9 cellular contexts compared by ENCODE assay signal in genomic region chr11:114166389-114166788, GRCh38.
A peak's percentile ranks its signal among the peaks of the same experiment; 100 is the strongest.
DNase-seq lines count a peak whose midpoint lies in the region; ATAC-seq, FAIRE-seq and TF ChIP-seq lines count a peak whose summit lies in the region.
"Had no signal": no experiment of that assay in that cellular context is flagged by ENCODE, and none has a peak within 500 bp of the region (broad histone marks: within the 10 kb centered on the region; RNA-seq: fewer than 3 reads in every experiment).

No MANE protein-coding gene starts in this region.

- H3K4me1 ChIP-seq in MM.1S (ENCODE audit: low read length) (peaks cover 32% of the 10 kb centered on the region), neuronal stem cell (ENCODE audit: control insufficient read depth in 2 of 2, insufficient read depth in 1 of 2, low read depth in 1 of 2, low read length in 2 of 2) (peaks cover 53 to 73% of the 10 kb centered on the region in 2 donors), pancreas (peaks cover 81 to 93% (median 92%) of the 10 kb centered on the region in 3 donors)

- H2BK120ac ChIP-seq in neuronal stem cell (ENCODE audit: low read depth, low read length) = no peak overlapping the region

- peak overlapping the region; percentile 7; the same call in 1 of the 2 replicates for H3K4me3 ChIP-seq in MM.1S (ENCODE audit: low read length)
- no peak overlapping the region for H3K4me3 ChIP-seq in neuronal stem cell (ENCODE audit: low read length in 2 of 2)
- no peak overlapping the region for H3K4me3 ChIP-seq in pancreas

- no peak overlapping the region for H2BK12ac ChIP-seq in neuronal stem cell (ENCODE audit: low read length)

- H2AFZ ChIP-seq in MM.1S (ENCODE audit: low read length) (no peak overlapping the region), neuronal stem cell (ENCODE audit: low read length) (no peak overlapping the region)

- no peaks in the 10 kb centered on the region for H3K27me3 Mint-ChIP-seq in chondrocyte (ENCODE audit: low read depth)

- H4K8ac ChIP-seq in neuronal stem cell (ENCODE audit: low read depth, low read length) = no peak overlapping the region

- TF ChIP-seq CTCF in 22Rv1 (IDR thresholded peaks at IDR 0.05) (no peak), MM.1S (IDR thresholded peaks at IDR 0.05; ENCODE audit: low read length) (no peak), chondrocyte (IDR thresholded peaks at IDR 0.05) (no peak), pancreas (IDR thresholded peaks at IDR 0.05) (no peak)

- no peak overlapping the region for H3K14ac ChIP-seq in neuronal stem cell (ENCODE audit: low read length)

- H3K36me3 ChIP-seq in MM.1S (replicated peaks; ENCODE audit: insufficient read depth, low read length) (no peaks in the 10 kb centered on the region), neuronal stem cell (replicated peaks in 1 of 2; ENCODE audit: control insufficient read depth in 2 of 2, insufficient read depth in 2 of 2, low read length in 2 of 2) (peaks cover 0 to 3% of the 10 kb centered on the region in 2 donors), pancreas (no peaks in the 10 kb centered on the region)

- H2BK15ac ChIP-seq in neuronal stem cell (ENCODE audit: low read length) = no peak overlapping the region

- H2AK5ac ChIP-seq in neuronal stem cell (ENCODE audit: low read depth, low read length) = no peak overlapping the region

- H4K91ac ChIP-seq in neuronal stem cell (ENCODE audit: low read depth, low read length, poor library complexity) = no peak overlapping the region

- intact Hi-C loops in pancreas (cut with DNase I) = no loop called here

- no peaks in the 10 kb centered on the region for H4K20me1 ChIP-seq in MM.1S (ENCODE audit: insufficient read depth, low read length)

- DNase-seq in MM.1S (no peak), chondrocyte (ENCODE audit: low spot score) (no peak), neuronal stem cell (ENCODE audit: low spot score) (no peak), pancreas (no peak), SKM-1 (lab: John Stamatoyannopoulos, UW; ENCODE audit: unreplicated experiment) (no peak), ecto neural progenitor cell (ENCODE audit: low spot score) (no peak)
- DNase-seq: effector CD4-positive, alpha-beta T cell had no signal

- no peaks in the 10 kb centered on the region for H3K36me3 Mint-ChIP-seq in chondrocyte (ENCODE audit: low read depth)

- WGBS in neuronal stem cell (ENCODE audit: extremely low coverage in 2 of 2, insufficient read length in 2 of 2, insufficient replicate concordance in 1 of 2), 2 donors = no CpG with 5 or more reads among the region's 4 CpGs
- 87 to 90% methylated on average over 4 of the region's 4 CpGs for WGBS in pancreas, 2 donors

- H3K23ac ChIP-seq in neuronal stem cell (ENCODE audit: low read depth, low read length, poor library complexity) = no peak overlapping the region

- H3K9me3 ChIP-seq in MM.1S (replicated peaks; ENCODE audit: insufficient read depth, low read length) (no peaks in the 10 kb centered on the region), neuronal stem cell (replicated peaks in 1 of 2; ENCODE audit: control insufficient read depth in 2 of 2, insufficient read depth in 1 of 2, low read depth in 1 of 2, low read length in 2 of 2) (no peaks in the 10 kb centered on the region), pancreas (no peaks in the 10 kb centered on the region)

- H3K27me3 ChIP-seq in MM.1S (replicated peaks; ENCODE audit: insufficient read depth, low read length) (no peaks in the 10 kb centered on the region), neuronal stem cell (ENCODE audit: control insufficient read depth in 3 of 3, insufficient read depth in 3 of 3, low read depth in 1 of 3, low read length in 3 of 3) (no peaks in the 10 kb centered on the region), pancreas (no peaks in the 10 kb centered on the region)

- peaks cover 96% of the 10 kb centered on the region for H3K4me1 Mint-ChIP-seq in chondrocyte (ENCODE audit: low read depth)

- H3K4ac ChIP-seq in neuronal stem cell (ENCODE audit: low read length) = no peak overlapping the region

- no peaks in the 10 kb centered on the region for H3K9me2 ChIP-seq in MM.1S (replicated peaks; ENCODE audit: insufficient read depth, low read length)

- H3K79me1 ChIP-seq in neuronal stem cell (ENCODE audit: low read depth, low read length) = peaks cover 10% of the 10 kb centered on the region

- peaks cover 12% of the 10 kb centered on the region; the same call in 1 of the 2 replicates for H3F3A ChIP-seq in MM.1S (ENCODE audit: insufficient read depth, low read length)

- H3K4me2 ChIP-seq in MM.1S (ENCODE audit: low read depth, low read length) (peak overlapping the region; percentile 50), neuronal stem cell (ENCODE audit: insufficient read depth, low read length, poor library complexity, severe bottlenecking) (no peak overlapping the region)

- no peaks in the 10 kb centered on the region for H3K9me3 Mint-ChIP-seq in chondrocyte (ENCODE audit: low read depth)

- H3K9ac ChIP-seq in MM.1S (ENCODE audit: low read length) = peak overlapping the region; percentile 1; the same call in 1 of the 2 replicates
- peak overlapping the region; percentile 22 for H3K9ac ChIP-seq in neuronal stem cell (ENCODE audit: low read depth, low read length, poor library complexity)

- peak overlapping the region; percentile 75 for H3K27ac Mint-ChIP-seq in chondrocyte (ENCODE audit: unreplicated experiment)

- peak overlapping the region; percentile 14 for H3K4me3 Mint-ChIP-seq in chondrocyte (ENCODE audit: unreplicated experiment)

- no peak for ATAC-seq in pancreas
- ATAC-seq in GM18498 (IDR thresholded peaks at IDR 0.05; ENCODE audit: unreplicated experiment) = no peak

- no peaks in the 10 kb centered on the region for H3K79me2 ChIP-seq in MM.1S (ENCODE audit: low read length)

- no peak for FAIRE-seq in pancreas (lab: Jason Lieb, UNC)

- H3K27ac ChIP-seq in 22Rv1 (peak overlapping the region; percentile 98), MM.1S (ENCODE audit: low read length) (peak overlapping the region; percentile 65; the same call in 1 of the 2 replicates), neuronal stem cell (replicated peaks; ENCODE audit: low read length) (peak overlapping the region; percentile 25), pancreas (peak overlapping the region in 2 of 4 donors; percentile 41 to 65)

- H2BK5ac ChIP-seq in neuronal stem cell (ENCODE audit: low read length) = no peak overlapping the region

- no peak overlapping the region for H3K18ac ChIP-seq in neuronal stem cell (ENCODE audit: low read length)
